8 cellular contexts compared by ENCODE assay signal in genomic region chr13:99310382-99311031, GRCh38. TPM values are rescaled to one million over a fixed set of nuclear protein-coding genes. Genes with fewer than 3 reads are reported as not detected.
DNase-seq lines count a peak whose midpoint lies in the region; ATAC-seq, FAIRE-seq and TF ChIP-seq lines count a peak whose summit lies in the region.

No MANE protein-coding gene starts in this region.

- FAIRE-seq in K562 (lab: Jason Lieb, UNC): no peak

- POLR2A ChIA-PET in K562 (lab: Yijun Ruan, JAX): interaction anchor here (1.2 kb wide), 1 partner anchor 11 kb away, joined by 3 read pairs; no protein-coding TSS in a partner anchor

- H4K20me1 ChIP-seq in K562 (replicated peaks; ENCODE audit: control insufficient read depth, insufficient read depth, low read length): no peaks in the 10 kb centered on the region

- H3K4me1 Mint-ChIP-seq in activated CD8-positive, alpha-beta memory T cell treated with anti-CD3 and anti-CD28 coated beads, Interleukin-2, amount 10 ng/mL, durations not matched to agents 7 days and 5 days: peaks cover 83% of the 10 kb centered on the region

- peak overlapping the region; percentile 79 for H3K27ac Mint-ChIP-seq in activated CD8-positive, alpha-beta memory T cell treated with anti-CD3 and anti-CD28 coated beads, Interleukin-2, amount 10 ng/mL, durations not matched to agents 7 days and 5 days

- peak overlapping the region; percentile 65; the same call in 2 of the 3 replicates for H3K27ac ChIP-seq in K562 (ENCODE audit: extremely low read depth, low read depth, low read length)

- no peaks in the 10 kb centered on the region for H3K9me1 ChIP-seq in K562 (ENCODE audit: control insufficient read depth, insufficient read depth, low read length)

- no peak for TF ChIP-seq POLR2A in K562 (conservative IDR thresholded peaks at IDR 0.05)

- no TSS peak for BruUV-seq in K562 (replicated peaks; lab: Mats Ljungman, UMichigan)

- TF ChIP-seq EP300 in K562 (IDR thresholded peaks at IDR 0.05; ENCODE audit: low read length): no peak

- no peaks in the 10 kb centered on the region for H3K9me3 ChIP-seq in K562 (replicated peaks; ENCODE audit: control insufficient read depth, insufficient read depth, low read depth, low read length)

- CTCF ChIA-PET in activated CD8-positive, alpha-beta memory T cell treated with anti-CD3 and anti-CD28 coated beads, Interleukin-2, amount 10 ng/mL, durations not matched to agents 7 days and 5 days (lab: Charles Lee): interaction anchor here (1.0 to 1.3 kb wide), 3 partner anchors 9 to 14 kb away, joined by 3 read pairs; no protein-coding TSS in a partner anchor
- CTCF ChIA-PET in K562 (lab: Yijun Ruan, JAX; ENCODE audit: low intra/inter-chr PET ratio): no interaction called here

- no peaks in the 10 kb centered on the region for H3K27me3 Mint-ChIP-seq in activated CD8-positive, alpha-beta memory T cell treated with anti-CD3 and anti-CD28 coated beads, Interleukin-2, amount 10 ng/mL, durations not matched to agents 7 days and 5 days

- no peak for ATAC-seq in activated CD8-positive, alpha-beta memory T cell treated with anti-CD3 and anti-CD28 coated beads, Interleukin-2, amount 10 ng/mL, durations not matched to agents 7 days and 5 days
- ATAC-seq in HG03280 (IDR thresholded peaks at IDR 0.05; ENCODE audit: unreplicated experiment) (peak; percentile 36), K562 (no peak)

- TF ChIP-seq CTCF in K562 (IDR thresholded peaks at IDR 0.05 in 2 of 3, conservative IDR thresholded peaks at IDR 0.05 in 1 of 3; ENCODE audit: insufficient read depth in 2 of 3, low read depth in 1 of 3, low read length in 3 of 3) (no peak), GM13976 (IDR thresholded peaks at IDR 0.05; ENCODE audit: borderline replicate concordance, control extremely low read depth, extremely low read depth, insufficient read depth, missing control alignments) (no peak)

- no peak overlapping the region for H2AFZ ChIP-seq in K562 (ENCODE audit: low read depth, low read length)

- H3K36me3 Mint-ChIP-seq in activated CD8-positive, alpha-beta memory T cell treated with anti-CD3 and anti-CD28 coated beads, Interleukin-2, amount 10 ng/mL, durations not matched to agents 7 days and 5 days: peaks cover 28% of the 10 kb centered on the region

- TF ChIP-seq RAD21 in K562 (CRISPR knock-in tag; conservative IDR thresholded peaks at IDR 0.05 in 1 of 2, IDR thresholded peaks at IDR 0.05 in 1 of 2): no peak

- H3K27me3 ChIP-seq in K562 (ENCODE audit: control insufficient read depth in 2 of 2, insufficient read depth in 2 of 2, low read length in 2 of 2): no peaks in the 10 kb centered on the region

- H3K4me2 ChIP-seq in K562 (ENCODE audit: insufficient read depth, low read length): no peak overlapping the region

- no peaks in the 10 kb centered on the region for H3K9me3 Mint-ChIP-seq in activated CD8-positive, alpha-beta memory T cell treated with anti-CD3 and anti-CD28 coated beads, Interleukin-2, amount 10 ng/mL, durations not matched to agents 7 days and 5 days (ENCODE audit: low read depth)

- in situ Hi-C loops in K562 (cut with MboI) (no loop called here), GM13976 (cut with MboI; ENCODE audit: low sequenced_read_pairs, unreplicated experiment) (no loop called here)

- peaks cover 10% of the 10 kb centered on the region; the same call in 2 of the 3 replicates for H3K36me3 ChIP-seq in K562 (ENCODE audit: control insufficient read depth, insufficient read depth, low read length)

- no peak overlapping the region for H3K9ac ChIP-seq in K562 (ENCODE audit: insufficient read depth in 1 of 2, low read depth in 2 of 2, low read length in 2 of 2)

- no peak overlapping the region for H3K4me3 Mint-ChIP-seq in activated CD8-positive, alpha-beta memory T cell treated with anti-CD3 and anti-CD28 coated beads, Interleukin-2, amount 10 ng/mL, durations not matched to agents 7 days and 5 days

- WGBS in K562 (ENCODE audit: insufficient coverage, low coverage, missing lambda C conversion rate): 24% methylated on average over 4 of the region's 4 CpGs

- intact Hi-C loops in K562 (cut with micrococcal nuclease): no loop called here

- H3K4me1 ChIP-seq in K562 (replicated peaks in 1 of 2; ENCODE audit: control insufficient read depth in 2 of 2, insufficient read depth in 2 of 2, low read length in 2 of 2): peaks cover 10 to 41% of the 10 kb centered on the region in 2 experiments

- no peak overlapping the region for H3K4me3 ChIP-seq in K562

- H3K79me2 ChIP-seq in K562 (ENCODE audit: control insufficient read depth, insufficient read depth, low read length): peaks cover 36% of the 10 kb centered on the region

- no peak for DNase-seq in activated CD8-positive, alpha-beta memory T cell treated with anti-CD3 and anti-CD28 coated beads, Interleukin-2, amount 10 ng/mL, durations not matched to agents 7 days and 5 days
- no peak for DNase-seq in activated CD8-positive, alpha-beta memory T cell treated with anti-CD3 and anti-CD28 coated beads, Interleukin-2, amount 50 U/mL, for 48 hours
- DNase-seq in K562 (ENCODE audit: extremely low read depth in 1 of 4, low spot score in 3 of 4): no peak
- peak; percentile 69 for DNase-seq in stromal cell of bone marrow (ENCODE audit: low read depth)
- DNase-seq in NCI-H82 treated with DMSO at 0.1 percent for 48 hours (lab: John Stamatoyannopoulos, UW; ENCODE audit: unreplicated experiment): no peak
- no peak for DNase-seq in GM13976 (ENCODE audit: low spot score)
- DNase-seq in OCI-M1 (lab: John Stamatoyannopoulos, UW): no peak

TF ChIP-seq in K562, 482 proteins besides CTCF, POLR2A, EP300 and RAD21:
- 0 out of 2 replicates have a peak, but pooled peaks have one; percentile 0 for TF ChIP-seq EP400 (IDR thresholded peaks at IDR 0.05)
- TF ChIP-seq TGIF2 (CRISPR knock-in tag; IDR thresholded peaks at IDR 0.05): no peak

RNA-seq across cellular contexts. Expression of gene GPR183, which starts 3.3 kb away (rescaled TPM):
- 10 to 100 TPM; 15.3 to 19.5 TPM for total RNA-seq in activated CD8-positive, alpha-beta memory T cell treated with anti-CD3 and anti-CD28 coated beads, Interleukin-2, amount 10 ng/mL, durations not matched to agents 7 days and 5 days
- 3.6 and 4.7 TPM in 2 replicates for total RNA-seq in K562 (2011; cell fraction: chromatin; rRNA removed; ENCODE audit: low replicate concordance)
- 2.6 and 4.0 TPM in 2 replicates for total RNA-seq in K562 (2011; cell fraction: nucleolus; rRNA removed)
- total RNA-seq in K562 (2011; cell fraction: nucleoplasm; rRNA removed): 4.1 and 5.4 TPM in 2 replicates
- total RNA-seq in K562 (2014; rRNA removed): 1.3 and 1.6 TPM in 2 replicates
- total RNA-seq in K562 (2014; rRNA removed; fragmentation: Illumina TruSeq; extraction: Trizol): 2.9 and 3.5 TPM in 2 replicates
- 9.3 and 10.0 TPM in 2 replicates for total RNA-seq in K562 (2015; rRNA removed; fragmentation: Illumina TruSeq; extraction: Trizol)
- 2.3 TPM in 2 replicates for total RNA-seq in K562 (2021)
- polyA plus RNA-seq in K562 (2011; rRNA removed): 2.6 and 9.4 TPM in 2 replicates
- 1.7 and 5.1 TPM in 2 replicates for polyA plus RNA-seq in K562 (2011; cell fraction: cytosol; rRNA removed)
- polyA plus RNA-seq in K562 (2011; cell fraction: nucleus; rRNA removed): 0.97 and 2.6 TPM in 2 replicates
- 3.7 and 8.1 TPM in 2 replicates for polyA plus RNA-seq in K562 (2012)
- polyA plus RNA-seq in K562 (2014; fragmentation: Illumina TruSeq; extraction: Trizol): 3.6 and 3.7 TPM in 2 replicates
- 10 to 100 TPM in 1 of 2 experiments, 1 to 10 TPM in 1; 6.9 to 10.2 TPM for polyA plus RNA-seq in K562 (2014; fragmentation: Nextera tagmentation; extraction: Ambion mirVana)
- 1.9 and 2.5 TPM in 2 replicates for polyA plus RNA-seq in K562 (2014; rRNA removed)
- polyA minus RNA-seq in K562 (2011; rRNA and poly(A)+ RNA removed): 2.0 and 6.3 TPM in 2 replicates
- polyA minus RNA-seq in K562 (2011; cell fraction: cytosol; rRNA and poly(A)+ RNA removed): 2.6 TPM in 1 of 2 replicates, not detected in the other
- polyA minus RNA-seq in K562 (2011; cell fraction: nucleus; rRNA and poly(A)+ RNA removed): 0.78 and 0.81 TPM in 2 replicates

RNA-seq across cellular contexts. Expression of gene GPR18, which starts 52.3 kb away (rescaled TPM):
- total RNA-seq in activated CD8-positive, alpha-beta memory T cell treated with anti-CD3 and anti-CD28 coated beads, Interleukin-2, amount 10 ng/mL, durations not matched to agents 7 days and 5 days: 10 to 100 TPM; 11.1 to 13.1 TPM
- not detected in 2 replicates for total RNA-seq in K562 (2011; cell fraction: chromatin; rRNA removed; ENCODE audit: low replicate concordance)
- total RNA-seq in K562 (2011; cell fraction: nucleolus; rRNA removed): not detected in 2 replicates
- total RNA-seq in K562 (2011; cell fraction: nucleoplasm; rRNA removed): not detected in 2 replicates
- total RNA-seq in K562 (2014; rRNA removed) (not detected in 2 replicates), K562 (2014; rRNA removed; fragmentation: Illumina TruSeq; extraction: Trizol) (not detected in 2 replicates), K562 (2015; rRNA removed; fragmentation: Illumina TruSeq; extraction: Trizol) (not detected in 2 replicates), K562 (2021) (not detected in 2 replicates)
- polyA plus RNA-seq in K562 (2011; rRNA removed) (not detected in 2 replicates), K562 (2014; fragmentation: Illumina TruSeq; extraction: Trizol) (not detected in 2 replicates), K562 (2014; fragmentation: Nextera tagmentation; extraction: Ambion mirVana) (under 1 TPM in 1 of 2 experiments, not detected in 1; 0.75 TPM), K562 (2014; rRNA removed) (not detected in 2 replicates)
- polyA plus RNA-seq in K562 (2011; cell fraction: cytosol; rRNA removed): not detected in 2 replicates
- not detected in 2 replicates for polyA plus RNA-seq in K562 (2011; cell fraction: nucleus; rRNA removed)
- 0.08 and 0.13 TPM in 2 replicates for polyA plus RNA-seq in K562 (2012)
- polyA minus RNA-seq in K562 (2011; rRNA and poly(A)+ RNA removed): not detected in 2 replicates
- polyA minus RNA-seq in K562 (2011; cell fraction: cytosol; rRNA and poly(A)+ RNA removed): not detected in 2 replicates
- polyA minus RNA-seq in K562 (2011; cell fraction: nucleus; rRNA and poly(A)+ RNA removed): not detected in 2 replicates

Comparison
In these comparisons a context has a peak if more than half of its experiments do, and no peak if none do; other contexts are left out.
1. RNA of gene GPR18, which starts 52.3 kb away (total RNA-seq): 11.1 to 13.1 TPM in activated CD8-positive, alpha-beta memory T cell treated with anti-CD3 and anti-CD28 coated beads, Interleukin-2, amount 10 ng/mL, durations not matched to agents 7 days and 5 days; not detected in K562; every median in the first group is over 10 times any median in the second.